1 cellular context compared by ENCODE assay signal in genomic region chr14:31025335-31026075, GRCh38.
A peak's percentile ranks its signal among the peaks of the same experiment; 100 is the strongest.
TF ChIP-seq lines count a peak whose summit lies in the region.

TSS of gene AP4S1 (plus strand) at chr14:31025649. CDS start at chr14:31066197, 40,548 bp downstream.

TF ChIP-seq in HepG2, 621 proteins besides CTCF, POLR2A, EP300 and RAD21 (continued from another document and continues in another):
- peak; percentile 42; the same call in 1 of the 2 replicates for TF ChIP-seq IKZF5 (CRISPR knock-in tag; IDR thresholded peaks at IDR 0.05)
- TF ChIP-seq ZNF776 (CRISPR knock-in tag; IDR thresholded peaks at IDR 0.05): peak; percentile 91
- no peak for TF ChIP-seq ARID2 (CRISPR knock-in tag; IDR thresholded peaks at IDR 0.05; ENCODE audit: borderline replicate concordance)
- no peak; the same call in 1 of the 2 replicates for TF ChIP-seq NKX3-1 (CRISPR knock-in tag; IDR thresholded peaks at IDR 0.05)
- TF ChIP-seq CREM (IDR thresholded peaks at IDR 0.05): 0 out of 2 replicates have a peak, but pooled peaks have one; percentile 8
- no peak for TF ChIP-seq CREM (CRISPR knock-in tag; IDR thresholded peaks at IDR 0.05)
- TF ChIP-seq FOXJ3 (CRISPR knock-in tag; IDR thresholded peaks at IDR 0.05; ENCODE audit: borderline replicate concordance): no peak
- TF ChIP-seq ZNF784 (CRISPR knock-in tag; IDR thresholded peaks at IDR 0.05; ENCODE audit: borderline replicate concordance): 0 out of 2 replicates have a peak, but pooled peaks have one; percentile 89
- TF ChIP-seq ZNF564 (CRISPR knock-in tag; IDR thresholded peaks at IDR 0.05): no peak; the same call in none of the 2 replicates
- TF ChIP-seq HOMEZ (CRISPR knock-in tag; IDR thresholded peaks at IDR 0.05; ENCODE audit: low read depth): no peak
- TF ChIP-seq HMG20B (CRISPR knock-in tag; conservative IDR thresholded peaks at IDR 0.05): 0 out of 2 replicates have a peak, but pooled peaks have one; percentile 33
- peak; percentile 93 for TF ChIP-seq ZNF619 (CRISPR knock-in tag; IDR thresholded peaks at IDR 0.05)
- 0 out of 2 replicates have a peak, but pooled peaks have one; percentile 0 for TF ChIP-seq STAG1 (CRISPR knock-in tag; IDR thresholded peaks at IDR 0.05)
- TF ChIP-seq ELF1 (CRISPR knock-in tag; IDR thresholded peaks at IDR 0.05): no peak; the same call in none of the 2 replicates
- no peak for TF ChIP-seq ZNF382 (CRISPR knock-in tag; IDR thresholded peaks at IDR 0.05; ENCODE audit: borderline replicate concordance)
- TF ChIP-seq, protein P1, sequence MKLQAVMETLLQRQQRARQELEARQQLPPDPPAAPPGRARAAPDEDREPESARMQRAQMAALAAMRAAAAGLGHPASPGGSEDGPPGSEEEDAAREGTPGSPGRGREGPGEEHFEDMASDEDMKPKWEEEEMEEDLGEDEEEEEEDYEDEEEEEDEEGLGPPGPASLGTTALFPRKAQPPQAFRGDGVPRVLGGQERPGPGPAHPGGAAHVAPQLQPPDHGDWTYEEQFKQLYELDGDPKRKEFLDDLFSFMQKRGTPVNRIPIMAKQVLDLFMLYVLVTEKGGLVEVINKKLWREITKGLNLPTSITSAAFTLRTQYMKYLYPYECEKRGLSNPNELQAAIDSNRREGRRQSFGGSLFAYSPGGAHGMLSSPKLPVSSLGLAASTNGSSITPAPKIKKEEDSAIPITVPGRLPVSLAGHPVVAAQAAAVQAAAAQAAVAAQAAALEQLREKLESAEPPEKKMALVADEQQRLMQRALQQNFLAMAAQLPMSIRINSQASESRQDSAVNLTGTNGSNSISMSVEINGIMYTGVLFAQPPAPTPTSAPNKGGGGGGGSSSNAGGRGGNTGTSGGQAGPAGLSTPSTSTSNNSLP (IDR thresholded peaks at IDR 0.05; ENCODE audit: low read depth, low read length): no peak
- no peak for TF ChIP-seq GPN1 (CRISPR knock-in tag; IDR thresholded peaks at IDR 0.05; ENCODE audit: borderline replicate concordance)
- TF ChIP-seq, protein P2, sequence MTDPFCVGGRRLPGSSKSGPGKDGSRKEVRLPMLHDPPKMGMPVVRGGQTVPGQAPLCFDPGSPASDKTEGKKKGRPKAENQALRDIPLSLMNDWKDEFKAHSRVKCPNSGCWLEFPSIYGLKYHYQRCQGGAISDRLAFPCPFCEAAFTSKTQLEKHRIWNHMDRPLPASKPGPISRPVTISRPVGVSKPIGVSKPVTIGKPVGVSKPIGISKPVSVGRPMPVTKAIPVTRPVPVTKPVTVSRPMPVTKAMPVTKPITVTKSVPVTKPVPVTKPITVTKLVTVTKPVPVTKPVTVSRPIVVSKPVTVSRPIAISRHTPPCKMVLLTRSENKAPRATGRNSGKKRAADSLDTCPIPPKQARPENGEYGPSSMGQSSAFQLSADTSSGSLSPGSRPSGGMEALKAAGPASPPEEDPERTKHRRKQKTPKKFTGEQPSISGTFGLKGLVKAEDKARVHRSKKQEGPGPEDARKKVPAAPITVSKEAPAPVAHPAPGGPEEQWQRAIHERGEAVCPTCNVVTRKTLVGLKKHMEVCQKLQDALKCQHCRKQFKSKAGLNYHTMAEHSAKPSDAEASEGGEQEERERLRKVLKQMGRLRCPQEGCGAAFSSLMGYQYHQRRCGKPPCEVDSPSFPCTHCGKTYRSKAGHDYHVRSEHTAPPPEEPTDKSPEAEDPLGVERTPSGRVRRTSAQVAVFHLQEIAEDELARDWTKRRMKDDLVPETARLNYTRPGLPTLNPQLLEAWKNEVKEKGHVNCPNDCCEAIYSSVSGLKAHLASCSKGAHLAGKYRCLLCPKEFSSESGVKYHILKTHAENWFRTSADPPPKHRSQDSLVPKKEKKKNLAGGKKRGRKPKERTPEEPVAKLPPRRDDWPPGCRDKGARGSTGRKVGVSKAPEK (CRISPR knock-in tag; IDR thresholded peaks at IDR 0.05; ENCODE audit: borderline replicate concordance): no peak
- peak; percentile 45; the same call in 1 of the 2 replicates for TF ChIP-seq ZNF12 (CRISPR knock-in tag; IDR thresholded peaks at IDR 0.05)
- no peak for TF ChIP-seq MBNL3 (CRISPR knock-in tag; conservative IDR thresholded peaks at IDR 0.05)
- no peak; the same call in 1 of the 2 replicates for TF ChIP-seq ZNF124 (CRISPR knock-in tag; IDR thresholded peaks at IDR 0.05)
- no peak for TF ChIP-seq CHD2 (IDR thresholded peaks at IDR 0.05; ENCODE audit: low read depth, low read length)
- TF ChIP-seq, protein P3, sequence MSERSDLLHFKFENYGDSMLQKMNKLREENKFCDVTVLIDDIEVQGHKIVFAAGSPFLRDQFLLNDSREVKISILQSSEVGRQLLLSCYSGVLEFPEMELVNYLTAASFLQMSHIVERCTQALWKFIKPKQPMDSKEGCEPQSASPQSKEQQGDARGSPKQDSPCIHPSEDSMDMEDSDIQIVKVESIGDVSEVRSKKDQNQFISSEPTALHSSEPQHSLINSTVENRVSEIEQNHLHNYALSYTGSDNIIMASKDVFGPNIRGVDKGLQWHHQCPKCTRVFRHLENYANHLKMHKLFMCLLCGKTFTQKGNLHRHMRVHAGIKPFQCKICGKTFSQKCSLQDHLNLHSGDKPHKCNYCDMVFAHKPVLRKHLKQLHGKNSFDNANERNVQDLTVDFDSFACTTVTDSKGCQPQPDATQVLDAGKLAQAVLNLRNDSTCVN (CRISPR knock-in tag; IDR thresholded peaks at IDR 0.05; ENCODE audit: borderline replicate concordance): peak; percentile 86; the same call in 1 of the 2 replicates
- no peak for TF ChIP-seq FOXP1 (IDR thresholded peaks at IDR 0.05)
- no peak for TF ChIP-seq FOXP1 (CRISPR knock-in tag; IDR thresholded peaks at IDR 0.05)
- TF ChIP-seq ZNF563 (CRISPR knock-in tag; IDR thresholded peaks at IDR 0.05): peak; percentile 94
- peak; percentile 27; the same call in 1 of the 2 replicates for TF ChIP-seq ZFAT (CRISPR knock-in tag; conservative IDR thresholded peaks at IDR 0.05)
- TF ChIP-seq GLMP (CRISPR knock-in tag; IDR thresholded peaks at IDR 0.05; ENCODE audit: borderline replicate concordance): no peak
- peak; percentile 75 for TF ChIP-seq POLR2G (IDR thresholded peaks at IDR 0.05; ENCODE audit: low read depth, low read length)
- no peak for TF ChIP-seq PLRG1 (conservative IDR thresholded peaks at IDR 0.05)
- TF ChIP-seq ZNF652 (CRISPR knock-in tag; IDR thresholded peaks at IDR 0.05; ENCODE audit: borderline replicate concordance, low read depth): no peak
- TF ChIP-seq ZSCAN20 (CRISPR knock-in tag; IDR thresholded peaks at IDR 0.05; ENCODE audit: borderline replicate concordance): no peak; the same call in 1 of the 2 replicates
- no peak for TF ChIP-seq CEBPB (IDR thresholded peaks at IDR 0.05; ENCODE audit: borderline replicate concordance, low read depth, low read length)
- TF ChIP-seq DZIP1 (CRISPR knock-in tag; IDR thresholded peaks at IDR 0.05): peak; percentile 92; the same call in 1 of the 2 replicates
- no peak for TF ChIP-seq JUN (CRISPR knock-in tag; IDR thresholded peaks at IDR 0.05)
- TF ChIP-seq NFKB2 (CRISPR knock-in tag; IDR thresholded peaks at IDR 0.05; ENCODE audit: borderline replicate concordance): peak; percentile 67
- TF ChIP-seq, protein P4, sequence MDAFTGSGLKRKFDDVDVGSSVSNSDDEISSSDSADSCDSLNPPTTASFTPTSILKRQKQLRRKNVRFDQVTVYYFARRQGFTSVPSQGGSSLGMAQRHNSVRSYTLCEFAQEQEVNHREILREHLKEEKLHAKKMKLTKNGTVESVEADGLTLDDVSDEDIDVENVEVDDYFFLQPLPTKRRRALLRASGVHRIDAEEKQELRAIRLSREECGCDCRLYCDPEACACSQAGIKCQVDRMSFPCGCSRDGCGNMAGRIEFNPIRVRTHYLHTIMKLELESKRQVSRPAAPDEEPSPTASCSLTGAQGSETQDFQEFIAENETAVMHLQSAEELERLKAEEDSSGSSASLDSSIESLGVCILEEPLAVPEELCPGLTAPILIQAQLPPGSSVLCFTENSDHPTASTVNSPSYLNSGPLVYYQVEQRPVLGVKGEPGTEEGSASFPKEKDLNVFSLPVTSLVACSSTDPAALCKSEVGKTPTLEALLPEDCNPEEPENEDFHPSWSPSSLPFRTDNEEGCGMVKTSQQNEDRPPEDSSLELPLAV (CRISPR knock-in tag; conservative IDR thresholded peaks at IDR 0.05; ENCODE audit: low read depth): no peak
- peak; percentile 71 for TF ChIP-seq SALL1 (CRISPR knock-in tag; IDR thresholded peaks at IDR 0.05)
- peak; percentile 93; the same call in 1 of the 2 replicates for TF ChIP-seq IRF1 (CRISPR knock-in tag; IDR thresholded peaks at IDR 0.05; ENCODE audit: low read depth)
- TF ChIP-seq TFE3 (CRISPR knock-in tag; IDR thresholded peaks at IDR 0.05): no peak; the same call in 1 of the 2 replicates
- TF ChIP-seq SNAPC2 (CRISPR knock-in tag; IDR thresholded peaks at IDR 0.05): no peak; the same call in 1 of the 2 replicates
- peak; percentile 77 for TF ChIP-seq KLF6 (CRISPR knock-in tag; IDR thresholded peaks at IDR 0.05)
- peak; percentile 92; the same call in 1 of the 2 replicates for TF ChIP-seq SRY (CRISPR knock-in tag; IDR thresholded peaks at IDR 0.05)
- TF ChIP-seq SMAD3 (CRISPR knock-in tag; IDR thresholded peaks at IDR 0.05): peak; percentile 18
- peak; percentile 88; the same call in 1 of the 2 replicates for TF ChIP-seq ZC3H4 (CRISPR knock-in tag; IDR thresholded peaks at IDR 0.05; ENCODE audit: borderline replicate concordance)
- no peak for TF ChIP-seq SIX4 (CRISPR knock-in tag; IDR thresholded peaks at IDR 0.05)
- peak; percentile 47; the same call in 1 of the 2 replicates for TF ChIP-seq ZNF703 (CRISPR knock-in tag; IDR thresholded peaks at IDR 0.05; ENCODE audit: borderline replicate concordance)
- TF ChIP-seq PCBP2 (optimal IDR thresholded peaks at IDR 0.05; ENCODE audit: low read depth, low read length, poor library complexity, severe bottlenecking): peak; percentile 81
- peak; percentile 67; the same call in 1 of the 2 replicates for TF ChIP-seq HES4 (CRISPR knock-in tag; IDR thresholded peaks at IDR 0.05; ENCODE audit: borderline replicate concordance)
